34 cellular contexts compared by ENCODE assay signal in the genomic region with DNA sequence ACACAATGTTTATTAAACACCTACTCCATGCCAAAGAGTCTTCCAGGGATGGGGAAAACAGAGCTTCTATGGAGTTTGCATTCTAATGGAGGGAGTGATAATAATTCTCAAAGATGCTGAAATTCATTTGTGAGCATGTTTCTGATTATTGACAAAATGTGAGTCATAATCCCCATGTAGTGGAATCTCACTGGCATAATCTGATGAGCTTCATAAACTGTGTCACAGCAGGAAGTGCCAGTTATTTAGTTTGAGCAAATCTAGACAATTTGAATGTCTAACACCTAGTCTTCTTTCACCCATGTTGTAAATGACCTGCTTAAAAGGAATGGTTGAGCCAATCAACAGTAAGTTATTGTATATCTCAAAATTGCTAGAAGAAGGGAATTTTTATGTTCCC.
"Had no signal": no experiment of that assay in that cellular context is flagged by ENCODE, and none has a peak within 500 bp of the region (broad histone marks: within the 10 kb centered on the region; RNA-seq: fewer than 3 reads in every experiment).

No MANE protein-coding gene starts in this region.

- H3K36me3 Mint-ChIP-seq: immature natural killer cell; natural killer cell; neural progenitor cell; stimulated activated effector memory CD8-positive, alpha-beta T cell treated with anti-CD3 and anti-CD28 coated beads, Interleukin-12 subunit alpha, Interleukin-12 subunit beta, amount 100 ng/mL, for 72 hours; type B pancreatic cell had no signal

- H3K36me3 ChIP-seq: adrenal gland, cardiac muscle cell, colonic mucosa, esophagus squamous epithelium, heart left ventricle, lower lobe of right lung, neural progenitor cell, sigmoid colon, thoracic aorta, vagina had no signal

- H3K4me1 Mint-ChIP-seq: activated CD4-positive, alpha-beta T cell treated with anti-CD3 and anti-CD28 coated beads for 36 hours; neural progenitor cell; stimulated activated effector memory CD8-positive, alpha-beta T cell treated with anti-CD3 and anti-CD28 coated beads, Interleukin-12 subunit alpha, Interleukin-12 subunit beta, amount 100 ng/mL, for 72 hours had no signal

- H3K27ac ChIP-seq: adrenal gland, body of pancreas, cardiac muscle cell, colonic mucosa, epithelial cell of prostate, esophagus squamous epithelium, heart left ventricle, lower lobe of right lung, neural progenitor cell, parathyroid adenoma, psoas muscle, sigmoid colon, thoracic aorta, vagina had no signal

- H2AFZ ChIP-seq: neural progenitor cell, parathyroid adenoma had no signal

- H3K4me3 Mint-ChIP-seq: activated CD4-positive, alpha-beta T cell treated with anti-CD3 and anti-CD28 coated beads for 36 hours; activated naive CD4-positive, alpha-beta T cell treated with anti-CD3 and anti-CD28 coated beads for 36 hours; activated naive CD8-positive, alpha-beta T cell treated with anti-CD3 and anti-CD28 coated beads for 36 hours; immature natural killer cell; natural killer cell; neural progenitor cell; stimulated activated effector memory CD8-positive, alpha-beta T cell treated with anti-CD3 and anti-CD28 coated beads, Interleukin-12 subunit alpha, Interleukin-12 subunit beta, amount 100 ng/mL, for 72 hours; stimulated activated naive CD8-positive, alpha-beta T cell treated with anti-CD3 and anti-CD28 coated beads, Interleukin-15, Interleukin-2, amounts not matched to agents 100 ng/mL and 50 ng/mL, for 24 hours; T-helper 2 cell treated with Interferon-gamma antibody and Interleukin-4, amounts not matched to agents 5 μg/mL and 100 μg/mL, for 36 hours; type B pancreatic cell had no signal

- H3K27me3 Mint-ChIP-seq: activated CD4-positive, alpha-beta T cell treated with anti-CD3 and anti-CD28 coated beads for 36 hours; activated naive CD8-positive, alpha-beta T cell treated with anti-CD3 and anti-CD28 coated beads for 36 hours; stimulated activated naive CD8-positive, alpha-beta T cell treated with anti-CD3 and anti-CD28 coated beads, Interleukin-15, Interleukin-2, amounts not matched to agents 100 ng/mL and 50 ng/mL, for 24 hours; type B pancreatic cell had no signal

- H3K27me3 ChIP-seq: adrenal gland, body of pancreas, cardiac muscle cell, colonic mucosa, esophagus squamous epithelium, heart left ventricle, neural progenitor cell, sigmoid colon, vagina had no signal

- H3K9me3 Mint-ChIP-seq: activated naive CD4-positive, alpha-beta T cell treated with anti-CD3 and anti-CD28 coated beads for 36 hours; activated naive CD8-positive, alpha-beta T cell treated with anti-CD3 and anti-CD28 coated beads for 36 hours; immature natural killer cell; natural killer cell; neural progenitor cell; stimulated activated effector memory CD8-positive, alpha-beta T cell treated with anti-CD3 and anti-CD28 coated beads, Interleukin-12 subunit alpha, Interleukin-12 subunit beta, amount 100 ng/mL, for 72 hours; stimulated activated naive CD8-positive, alpha-beta T cell treated with anti-CD3 and anti-CD28 coated beads, Interleukin-15, Interleukin-2, amounts not matched to agents 100 ng/mL and 50 ng/mL, for 24 hours; T-helper 2 cell treated with Interferon-gamma antibody and Interleukin-4, amounts not matched to agents 5 μg/mL and 100 μg/mL, for 36 hours had no signal

- H3K4me2 ChIP-seq: neural progenitor cell had no signal

- H3K9me3 ChIP-seq: adrenal gland, body of pancreas, colonic mucosa, esophagus squamous epithelium, heart left ventricle, lower lobe of right lung, psoas muscle, sigmoid colon, thoracic aorta, vagina had no signal

- H3K27ac Mint-ChIP-seq: activated CD4-positive, alpha-beta T cell treated with anti-CD3 and anti-CD28 coated beads for 36 hours; activated naive CD4-positive, alpha-beta T cell treated with anti-CD3 and anti-CD28 coated beads for 36 hours; activated naive CD8-positive, alpha-beta T cell treated with anti-CD3 and anti-CD28 coated beads for 36 hours; immature natural killer cell; natural killer cell; neural progenitor cell; stimulated activated effector memory CD8-positive, alpha-beta T cell treated with anti-CD3 and anti-CD28 coated beads, Interleukin-12 subunit alpha, Interleukin-12 subunit beta, amount 100 ng/mL, for 72 hours; stimulated activated naive CD8-positive, alpha-beta T cell treated with anti-CD3 and anti-CD28 coated beads, Interleukin-15, Interleukin-2, amounts not matched to agents 100 ng/mL and 50 ng/mL, for 24 hours; T-helper 2 cell treated with Interferon-gamma antibody and Interleukin-4, amounts not matched to agents 5 μg/mL and 100 μg/mL, for 36 hours; type B pancreatic cell had no signal

- H3K79me2 ChIP-seq: parathyroid adenoma had no signal

- ATAC-seq: activated CD4-positive, alpha-beta T cell treated with anti-CD3 and anti-CD28 coated beads for 36 hours; body of pancreas; heart left ventricle; lower lobe of right lung; natural killer cell; psoas muscle; stimulated activated effector memory CD8-positive, alpha-beta T cell treated with anti-CD3 and anti-CD28 coated beads, Interleukin-12 subunit alpha, Interleukin-12 subunit beta, amount 100 ng/mL, for 72 hours had no signal

- FAIRE-seq: endometrium, small intestine had no signal

- H3K4me1 ChIP-seq: adrenal gland, body of pancreas, colonic mucosa, esophagus squamous epithelium, heart left ventricle, lower lobe of right lung, neural progenitor cell, parathyroid adenoma, sigmoid colon, vagina had no signal

- H3K9ac ChIP-seq: neural progenitor cell, parathyroid adenoma had no signal

- H3K4me3 ChIP-seq: adrenal gland, body of pancreas, cardiac muscle cell, colonic mucosa, esophagus squamous epithelium, heart left ventricle, lower lobe of right lung, neural progenitor cell, psoas muscle, sigmoid colon, thoracic aorta, vagina had no signal

- DNase-seq: activated CD4-positive, alpha-beta T cell treated with anti-CD3 and anti-CD28 coated beads for 36 hours; activated CD4-positive, CD25-positive, alpha-beta regulatory T cell; activated effector memory CD4-positive, alpha-beta T cell treated with anti-CD3 and anti-CD28 coated beads, Interleukin-2, amount 50 U/mL, for 16 hours; activated naive CD4-positive, alpha-beta T cell treated with anti-CD3 and anti-CD28 coated beads for 36 hours; activated naive CD8-positive, alpha-beta T cell treated with anti-CD3 and anti-CD28 coated beads for 36 hours; adrenal gland; aorta; body of pancreas; cerebellar nuclear complex; colonic mucosa; effector CD8-positive, alpha-beta T cell; esophagus squamous epithelium; heart left ventricle; hypothalamus; immature natural killer cell; lower lobe of right lung; mesenchymal stem cell; natural killer cell; occipital lobe; psoas muscle; sigmoid colon; small intestine; stimulated activated CD4-positive, alpha-beta T cell treated with anti-CD3 and anti-CD28 coated beads, Interleukin-4, amount 100 ng/mL, for 24 hours had no signal
